Comparison of ENCODE assay signal across 1 cellular context in the genomic region with DNA sequence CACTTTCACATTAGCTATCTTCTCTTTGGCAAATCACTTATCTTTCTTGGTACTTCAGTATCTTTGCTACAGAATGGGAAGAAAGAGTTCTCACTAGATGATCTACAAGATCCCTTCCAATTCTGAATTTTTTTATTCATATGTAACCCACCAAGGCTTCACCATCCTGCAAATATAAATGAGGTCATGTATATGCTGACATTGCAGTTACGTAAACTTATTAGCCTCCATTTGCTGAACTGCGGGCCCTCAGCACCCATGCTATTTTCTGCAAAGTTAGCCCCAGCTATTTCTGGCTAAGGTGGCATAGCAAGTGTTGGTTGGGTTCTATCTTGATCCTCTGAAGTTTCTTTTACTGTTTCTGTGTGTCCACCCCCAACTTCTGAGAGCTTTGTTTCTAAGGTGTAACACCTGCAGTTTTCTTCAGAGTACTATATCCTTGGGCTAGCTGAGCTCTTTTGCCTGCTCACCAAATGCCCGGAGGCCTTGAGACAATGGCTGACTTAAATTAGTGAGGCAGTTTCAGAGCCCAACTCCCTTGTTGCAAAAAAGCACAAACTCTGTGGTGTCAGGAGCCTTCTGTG.
TF ChIP-seq lines count a peak whose summit lies in the region.

No MANE protein-coding gene starts in this region.

TF ChIP-seq in GM23338, 12 proteins besides CTCF, POLR2A, EP300 and RAD21 (continued from another document):
- TF ChIP-seq, protein P1, sequence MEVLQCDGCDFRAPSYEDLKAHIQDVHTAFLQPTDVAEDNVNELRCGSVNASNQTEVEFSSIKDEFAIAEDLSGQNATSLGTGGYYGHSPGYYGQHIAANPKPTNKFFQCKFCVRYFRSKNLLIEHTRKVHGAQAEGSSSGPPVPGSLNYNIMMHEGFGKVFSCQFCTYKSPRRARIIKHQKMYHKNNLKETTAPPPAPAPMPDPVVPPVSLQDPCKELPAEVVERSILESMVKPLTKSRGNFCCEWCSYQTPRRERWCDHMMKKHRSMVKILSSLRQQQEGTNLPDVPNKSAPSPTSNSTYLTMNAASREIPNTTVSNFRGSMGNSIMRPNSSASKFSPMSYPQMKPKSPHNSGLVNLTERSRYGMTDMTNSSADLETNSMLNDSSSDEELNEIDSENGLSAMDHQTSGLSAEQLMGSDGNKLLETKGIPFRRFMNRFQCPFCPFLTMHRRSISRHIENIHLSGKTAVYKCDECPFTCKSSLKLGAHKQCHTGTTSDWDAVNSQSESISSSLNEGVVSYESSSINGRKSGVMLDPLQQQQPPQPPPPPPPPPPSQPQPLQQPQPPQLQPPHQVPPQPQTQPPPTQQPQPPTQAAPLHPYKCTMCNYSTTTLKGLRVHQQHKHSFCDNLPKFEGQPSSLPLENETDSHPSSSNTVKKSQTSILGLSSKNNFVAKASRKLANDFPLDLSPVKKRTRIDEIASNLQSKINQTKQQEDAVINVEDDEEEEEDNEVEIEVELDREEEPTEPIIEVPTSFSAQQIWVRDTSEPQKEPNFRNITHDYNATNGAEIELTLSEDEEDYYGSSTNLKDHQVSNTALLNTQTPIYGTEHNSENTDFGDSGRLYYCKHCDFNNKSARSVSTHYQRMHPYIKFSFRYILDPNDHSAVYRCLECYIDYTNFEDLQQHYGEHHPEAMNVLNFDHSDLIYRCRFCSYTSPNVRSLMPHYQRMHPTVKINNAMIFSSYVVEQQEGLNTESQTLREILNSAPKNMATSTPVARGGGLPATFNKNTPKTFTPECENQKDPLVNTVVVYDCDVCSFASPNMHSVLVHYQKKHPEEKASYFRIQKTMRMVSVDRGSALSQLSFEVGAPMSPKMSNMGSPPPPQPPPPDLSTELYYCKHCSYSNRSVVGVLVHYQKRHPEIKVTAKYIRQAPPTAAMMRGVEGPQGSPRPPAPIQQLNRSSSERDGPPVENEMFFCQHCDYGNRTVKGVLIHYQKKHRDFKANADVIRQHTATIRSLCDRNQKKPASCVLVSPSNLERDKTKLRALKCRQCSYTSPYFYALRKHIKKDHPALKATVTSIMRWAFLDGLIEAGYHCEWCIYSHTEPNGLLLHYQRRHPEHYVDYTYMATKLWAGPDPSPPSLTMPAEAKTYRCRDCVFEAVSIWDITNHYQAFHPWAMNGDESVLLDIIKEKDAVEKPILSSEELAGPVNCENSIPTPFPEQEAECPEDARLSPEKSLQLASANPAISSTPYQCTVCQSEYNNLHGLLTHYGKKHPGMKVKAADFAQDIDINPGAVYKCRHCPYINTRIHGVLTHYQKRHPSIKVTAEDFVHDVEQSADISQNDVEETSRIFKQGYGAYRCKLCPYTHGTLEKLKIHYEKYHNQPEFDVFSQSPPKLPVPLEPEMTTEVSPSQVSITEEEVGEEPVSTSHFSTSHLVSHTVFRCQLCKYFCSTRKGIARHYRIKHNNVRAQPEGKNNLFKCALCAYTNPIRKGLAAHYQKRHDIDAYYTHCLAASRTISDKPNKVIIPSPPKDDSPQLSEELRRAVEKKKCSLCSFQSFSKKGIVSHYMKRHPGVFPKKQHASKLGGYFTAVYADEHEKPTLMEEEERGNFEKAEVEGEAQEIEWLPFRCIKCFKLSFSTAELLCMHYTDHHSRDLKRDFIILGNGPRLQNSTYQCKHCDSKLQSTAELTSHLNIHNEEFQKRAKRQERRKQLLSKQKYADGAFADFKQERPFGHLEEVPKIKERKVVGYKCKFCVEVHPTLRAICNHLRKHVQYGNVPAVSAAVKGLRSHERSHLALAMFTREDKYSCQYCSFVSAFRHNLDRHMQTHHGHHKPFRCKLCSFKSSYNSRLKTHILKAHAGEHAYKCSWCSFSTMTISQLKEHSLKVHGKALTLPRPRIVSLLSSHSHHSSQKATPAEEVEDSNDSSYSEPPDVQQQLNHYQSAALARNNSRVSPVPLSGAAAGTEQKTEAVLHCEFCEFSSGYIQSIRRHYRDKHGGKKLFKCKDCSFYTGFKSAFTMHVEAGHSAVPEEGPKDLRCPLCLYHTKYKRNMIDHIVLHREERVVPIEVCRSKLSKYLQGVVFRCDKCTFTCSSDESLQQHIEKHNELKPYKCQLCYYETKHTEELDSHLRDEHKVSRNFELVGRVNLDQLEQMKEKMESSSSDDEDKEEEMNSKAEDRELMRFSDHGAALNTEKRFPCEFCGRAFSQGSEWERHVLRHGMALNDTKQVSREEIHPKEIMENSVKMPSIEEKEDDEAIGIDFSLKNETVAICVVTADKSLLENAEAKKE (CRISPR knock-in tag; IDR thresholded peaks at IDR 0.05), result no peak
- TF ChIP-seq ZNF331 (CRISPR knock-in tag; IDR thresholded peaks at IDR 0.05; ENCODE audit: low read depth) (no peak), EZH2 (IDR thresholded peaks at IDR 0.05; ENCODE audit: low read depth, unreplicated experiment) (no peak), EZH2phosphoT487 (IDR thresholded peaks at IDR 0.05; ENCODE audit: unreplicated experiment) (no peak)
- TF ChIP-seq, protein P2, sequence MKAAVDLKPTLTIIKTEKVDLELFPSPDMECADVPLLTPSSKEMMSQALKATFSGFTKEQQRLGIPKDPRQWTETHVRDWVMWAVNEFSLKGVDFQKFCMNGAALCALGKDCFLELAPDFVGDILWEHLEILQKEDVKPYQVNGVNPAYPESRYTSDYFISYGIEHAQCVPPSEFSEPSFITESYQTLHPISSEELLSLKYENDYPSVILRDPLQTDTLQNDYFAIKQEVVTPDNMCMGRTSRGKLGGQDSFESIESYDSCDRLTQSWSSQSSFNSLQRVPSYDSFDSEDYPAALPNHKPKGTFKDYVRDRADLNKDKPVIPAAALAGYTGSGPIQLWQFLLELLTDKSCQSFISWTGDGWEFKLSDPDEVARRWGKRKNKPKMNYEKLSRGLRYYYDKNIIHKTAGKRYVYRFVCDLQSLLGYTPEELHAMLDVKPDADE (IDR thresholded peaks at IDR 0.05), result no peak
- TF ChIP-seq, protein P3, sequence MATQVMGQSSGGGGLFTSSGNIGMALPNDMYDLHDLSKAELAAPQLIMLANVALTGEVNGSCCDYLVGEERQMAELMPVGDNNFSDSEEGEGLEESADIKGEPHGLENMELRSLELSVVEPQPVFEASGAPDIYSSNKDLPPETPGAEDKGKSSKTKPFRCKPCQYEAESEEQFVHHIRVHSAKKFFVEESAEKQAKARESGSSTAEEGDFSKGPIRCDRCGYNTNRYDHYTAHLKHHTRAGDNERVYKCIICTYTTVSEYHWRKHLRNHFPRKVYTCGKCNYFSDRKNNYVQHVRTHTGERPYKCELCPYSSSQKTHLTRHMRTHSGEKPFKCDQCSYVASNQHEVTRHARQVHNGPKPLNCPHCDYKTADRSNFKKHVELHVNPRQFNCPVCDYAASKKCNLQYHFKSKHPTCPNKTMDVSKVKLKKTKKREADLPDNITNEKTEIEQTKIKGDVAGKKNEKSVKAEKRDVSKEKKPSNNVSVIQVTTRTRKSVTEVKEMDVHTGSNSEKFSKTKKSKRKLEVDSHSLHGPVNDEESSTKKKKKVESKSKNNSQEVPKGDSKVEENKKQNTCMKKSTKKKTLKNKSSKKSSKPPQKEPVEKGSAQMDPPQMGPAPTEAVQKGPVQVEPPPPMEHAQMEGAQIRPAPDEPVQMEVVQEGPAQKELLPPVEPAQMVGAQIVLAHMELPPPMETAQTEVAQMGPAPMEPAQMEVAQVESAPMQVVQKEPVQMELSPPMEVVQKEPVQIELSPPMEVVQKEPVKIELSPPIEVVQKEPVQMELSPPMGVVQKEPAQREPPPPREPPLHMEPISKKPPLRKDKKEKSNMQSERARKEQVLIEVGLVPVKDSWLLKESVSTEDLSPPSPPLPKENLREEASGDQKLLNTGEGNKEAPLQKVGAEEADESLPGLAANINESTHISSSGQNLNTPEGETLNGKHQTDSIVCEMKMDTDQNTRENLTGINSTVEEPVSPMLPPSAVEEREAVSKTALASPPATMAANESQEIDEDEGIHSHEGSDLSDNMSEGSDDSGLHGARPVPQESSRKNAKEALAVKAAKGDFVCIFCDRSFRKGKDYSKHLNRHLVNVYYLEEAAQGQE (IDR thresholded peaks at IDR 0.05; ENCODE audit: unreplicated experiment), result no peak
